In genomic region chr6:41462980-41463930, GRCh38 we compare ENCODE assay signal across 1 cellular context.
TF ChIP-seq lines count a peak whose summit lies in the region.

No MANE protein-coding gene starts in this region.

TF ChIP-seq in HepG2, 621 proteins besides CTCF, POLR2A, EP300 and RAD21 (continued from another document):
- 0 out of 2 replicates have a peak, but pooled peaks have one; percentile 37 for TF ChIP-seq ZNF780A (CRISPR knock-in tag; IDR thresholded peaks at IDR 0.05)
- TF ChIP-seq SRSF1 (optimal IDR thresholded peaks at IDR 0.05; ENCODE audit: low read depth, low read length) = no peak
- no peak for TF ChIP-seq ZFP36 (IDR thresholded peaks at IDR 0.05; ENCODE audit: borderline replicate concordance, low read depth, low read length, partially characterized antibody)
- TF ChIP-seq ZNF331 (CRISPR knock-in tag; IDR thresholded peaks at IDR 0.05) = peak; percentile 33; the same call in 1 of the 2 replicates
- no peak for TF ChIP-seq BORCS8-MEF2B (CRISPR knock-in tag; IDR thresholded peaks at IDR 0.05)
- no peak for TF ChIP-seq FOXC1 (CRISPR knock-in tag; IDR thresholded peaks at IDR 0.05; ENCODE audit: borderline replicate concordance)
- TF ChIP-seq UBTF (CRISPR knock-in tag; IDR thresholded peaks at IDR 0.05) = 0 out of 2 replicates have a peak, but pooled peaks have one; percentile 1
- TF ChIP-seq FOXK1 (CRISPR knock-in tag; IDR thresholded peaks at IDR 0.05; ENCODE audit: borderline replicate concordance, low read depth) = peak; percentile 50; the same call in 1 of the 2 replicates
- 0 out of 2 replicates have a peak, but pooled peaks have one; percentile 5 for TF ChIP-seq ZNF3 (CRISPR knock-in tag; IDR thresholded peaks at IDR 0.05)
- peak; percentile 93 for TF ChIP-seq GZF1 (CRISPR knock-in tag; IDR thresholded peaks at IDR 0.05)
- no peak for TF ChIP-seq ADNP (CRISPR knock-in tag; IDR thresholded peaks at IDR 0.05)
- TF ChIP-seq FOSL2 (CRISPR knock-in tag; IDR thresholded peaks at IDR 0.05) = peak; percentile 9; the same call in 1 of the 2 replicates
- TF ChIP-seq ZNF563 (CRISPR knock-in tag; IDR thresholded peaks at IDR 0.05) = no peak
- TF ChIP-seq DPF2 (CRISPR knock-in tag; IDR thresholded peaks at IDR 0.05; ENCODE audit: borderline replicate concordance, low read depth) = no peak
